ENCODE assay signal across 16 cellular contexts in genomic region chr10:80542053-80542452, GRCh38. TPM values are rescaled to one million over a fixed set of nuclear protein-coding genes. Genes with fewer than 3 reads are reported as not detected.
DNase-seq lines count a peak whose midpoint lies in the region; ATAC-seq and TF ChIP-seq lines count a peak whose summit lies in the region.
"Had no signal": no experiment of that assay in that cellular context is flagged by ENCODE, and none has a peak within 500 bp of the region (broad histone marks: within the 10 kb centered on the region; RNA-seq: fewer than 3 reads in every experiment).

No MANE protein-coding gene starts in this region.

- POLR2A ChIA-PET in AG04449 (lab: Yijun Ruan, JAX), result interaction anchor here (0.5 kb wide), 1 partner anchor 217 kb away, joined by 3 read pairs; no protein-coding TSS in a partner anchor

- in situ Hi-C loops in GM13976 (cut with MboI; ENCODE audit: low sequenced_read_pairs, unreplicated experiment), result no loop called here

- peak; percentile 4 for DNase-seq in AG04449 (ENCODE audit: low read depth, low spot score)
- peak; percentile 12 for DNase-seq in HCEC 1CT
- peak; percentile 48 for DNase-seq in choroid plexus epithelial cell (ENCODE audit: low read depth)
- DNase-seq in mesenteric fat pad (ENCODE audit: low spot score), result peak; percentile 35
- no peak for DNase-seq in globus pallidus (ENCODE audit: low spot score)
- no peak for DNase-seq in NCI-H1092 (lab: John Stamatoyannopoulos, UW)
- no peak for DNase-seq in GM13976 (ENCODE audit: low spot score)
- DNase-seq: DMS53, NCI-H1436, NCI-H446 treated with DMSO at 0.1 percent for 48 hours, occipital lobe, thyroid gland had no signal

- TF ChIP-seq CTCF in AG04449 (IDR thresholded peaks at IDR 0.05; ENCODE audit: insufficient read depth, low read length, missing control alignments), result no peak
- no peak for TF ChIP-seq CTCF in choroid plexus epithelial cell (conservative IDR thresholded peaks at IDR 0.05; ENCODE audit: low read depth, low read length)
- TF ChIP-seq CTCF in GM13976 (IDR thresholded peaks at IDR 0.05; ENCODE audit: borderline replicate concordance, control extremely low read depth, extremely low read depth, insufficient read depth, missing control alignments), result no peak

- ATAC-seq in GM19463 (IDR thresholded peaks at IDR 0.05; ENCODE audit: unreplicated experiment), result no peak
- ATAC-seq: activated CD4-positive, CD25-positive, alpha-beta regulatory T cell treated with anti-CD3 and anti-CD28 coated beads, Interleukin-2, amount 50 U/mL, for 24 hours; activated naive CD4-positive, alpha-beta T cell treated with anti-CD3 and anti-CD28 coated beads, Interleukin-2, amount 50 U/mL, for 72 hours had no signal

- CTCF ChIA-PET in AG04449 (lab: Yijun Ruan, JAX), result interaction anchor here (1.2 kb wide), 1 partner anchor 36 kb away, joined by 3 read pairs; no protein-coding TSS in a partner anchor

- H3K4me3 ChIP-seq in AG04449 (ENCODE audit: low read depth, low read length), result no peak overlapping the region
- H3K4me3 ChIP-seq in choroid plexus epithelial cell (ENCODE audit: low read depth, low read length), result no peak overlapping the region
- H3K4me3 ChIP-seq: K562, thyroid gland had no signal

RNA-seq across cellular contexts. Expression of gene SH2D4B, which starts 4.4 kb away (rescaled TPM):
- total RNA-seq in mesenteric fat pad, result 0.35 TPM

Comparison
In these comparisons a context has a peak if more than half of its experiments do, and no peak if none do; other contexts are left out.
1. DNase-seq: peak in AG04449 (single experiment), HCEC 1CT (single experiment), choroid plexus epithelial cell (single experiment) and mesenteric fat pad (single experiment); none in globus pallidus (single experiment), NCI-H1092 (single experiment) and GM13976 (single experiment).